In genomic region chr3:113039546-113039945, GRCh38 we compare ENCODE assay signal across 32 cellular contexts.
"Had no signal": no experiment of that assay in that cellular context is flagged by ENCODE, and none has a peak within 500 bp of the region (broad histone marks: within the 10 kb centered on the region; RNA-seq: fewer than 3 reads in every experiment).

No MANE protein-coding gene starts in this region.

- H3K4me1 Mint-ChIP-seq: activated B cell treated with CpG ODN at 0.5 μM for 24 hours; activated naive CD4-positive, alpha-beta T cell treated with anti-CD3 and anti-CD28 coated beads, Interleukin-2, amount 50 U/mL, for 24 hours; activated naive CD8-positive, alpha-beta T cell treated with anti-CD3 and anti-CD28 coated beads, Interleukin-2, amount 50 U/mL, for 24 hours; T-helper 17 cell had no signal

- H3K36me3 ChIP-seq: adrenal gland, esophagus muscularis mucosa, gastrocnemius medialis, WERI-Rb-1 had no signal

- H3K4me3 ChIP-seq: adrenal gland, body of pancreas, esophagus muscularis mucosa, gastrocnemius medialis had no signal

- H3K27ac Mint-ChIP-seq: activated B cell treated with CpG ODN at 0.5 μM for 24 hours; activated CD8-positive, alpha-beta T cell treated with anti-CD3 and anti-CD28 coated beads for 36 hours; activated naive CD4-positive, alpha-beta T cell treated with anti-CD3 and anti-CD28 coated beads for 36 hours; activated naive CD4-positive, alpha-beta T cell treated with anti-CD3 and anti-CD28 coated beads, Interleukin-2, amount 50 U/mL, for 24 hours; activated naive CD8-positive, alpha-beta T cell treated with anti-CD3 and anti-CD28 coated beads for 36 hours; activated naive CD8-positive, alpha-beta T cell treated with anti-CD3 and anti-CD28 coated beads, Interleukin-2, amount 50 U/mL, for 24 hours; activated T-helper 2 cell treated with anti-CD3 and anti-CD28 coated beads, Interferon-gamma antibody, Interleukin-2, Interleukin-4, amounts not matched to agents 10 μg/mL and 5 μg/mL and 100 μg/mL, durations not matched to agents 14 hours and 24 hours and 36 hours; effector memory CD8-positive, alpha-beta T cell; T-helper 17 cell; T-helper 2 cell treated with Interferon-gamma antibody and Interleukin-4, amounts not matched to agents 5 μg/mL and 100 μg/mL, for 36 hours had no signal

- H3K9me3 Mint-ChIP-seq: activated B cell treated with CpG ODN at 0.5 μM for 24 hours; activated CD8-positive, alpha-beta T cell treated with anti-CD3 and anti-CD28 coated beads for 36 hours; activated naive CD4-positive, alpha-beta T cell treated with anti-CD3 and anti-CD28 coated beads for 36 hours; activated naive CD4-positive, alpha-beta T cell treated with anti-CD3 and anti-CD28 coated beads, Interleukin-2, amount 50 U/mL, for 24 hours; activated naive CD8-positive, alpha-beta T cell treated with anti-CD3 and anti-CD28 coated beads for 36 hours; activated naive CD8-positive, alpha-beta T cell treated with anti-CD3 and anti-CD28 coated beads, Interleukin-2, amount 50 U/mL, for 24 hours; activated T-cell treated with anti-CD3 and anti-CD28 coated beads, Interleukin-2, amount 50 U/mL, for 4 hours; activated T-helper 2 cell treated with anti-CD3 and anti-CD28 coated beads, Interferon-gamma antibody, Interleukin-2, Interleukin-4, amounts not matched to agents 10 μg/mL and 5 μg/mL and 100 μg/mL, durations not matched to agents 14 hours and 24 hours and 36 hours; effector memory CD8-positive, alpha-beta T cell; T-helper 2 cell treated with Interferon-gamma antibody and Interleukin-4, amounts not matched to agents 5 μg/mL and 100 μg/mL, for 36 hours had no signal

- H3K27me3 Mint-ChIP-seq: activated B cell treated with CpG ODN at 0.5 μM for 24 hours; activated CD8-positive, alpha-beta T cell treated with anti-CD3 and anti-CD28 coated beads for 36 hours; activated naive CD4-positive, alpha-beta T cell treated with anti-CD3 and anti-CD28 coated beads, Interleukin-2, amount 50 U/mL, for 24 hours; activated naive CD8-positive, alpha-beta T cell treated with anti-CD3 and anti-CD28 coated beads for 36 hours; activated naive CD8-positive, alpha-beta T cell treated with anti-CD3 and anti-CD28 coated beads, Interleukin-2, amount 50 U/mL, for 24 hours; effector memory CD8-positive, alpha-beta T cell; T-helper 17 cell had no signal

- H3K36me3 Mint-ChIP-seq: activated naive CD8-positive, alpha-beta T cell treated with anti-CD3 and anti-CD28 coated beads for 36 hours had no signal

- ATAC-seq: activated CD4-positive, CD25-positive, alpha-beta regulatory T cell treated with anti-CD3 and anti-CD28 coated beads, Interleukin-2, amount 50 U/mL, for 24 hours; activated CD8-positive, alpha-beta T cell treated with anti-CD3 and anti-CD28 coated beads for 36 hours; activated naive CD8-positive, alpha-beta T cell treated with anti-CD3 and anti-CD28 coated beads, Interleukin-2, amount 50 U/mL, for 24 hours; activated T-cell treated with anti-CD3 and anti-CD28 coated beads, Interleukin-2, amount 50 U/mL, for 4 hours; body of pancreas; effector memory CD8-positive, alpha-beta T cell; foreskin keratinocyte; gastrocnemius medialis; T-helper 17 cell had no signal

- H3K4me1 ChIP-seq: adrenal gland, body of pancreas, esophagus muscularis mucosa, foreskin keratinocyte, gastrocnemius medialis had no signal

- DNase-seq: activated B cell treated with CpG ODN at 0.5 μM for 24 hours; activated CD4-positive, alpha-beta T cell treated with anti-CD3 and anti-CD28 coated beads for 48 hours; activated CD4-positive, alpha-beta T cell treated with anti-CD3 and anti-CD28 coated beads, Interleukin-2, amount 50 U/mL, for 1 hour; activated CD4-positive, alpha-beta T cell treated with anti-CD3 and anti-CD28 coated beads, Interleukin-2, amount 50 U/mL, for 48 hours; activated CD8-positive, alpha-beta memory T cell treated with anti-CD3 and anti-CD28 coated beads for 24 hours; activated CD8-positive, alpha-beta T cell treated with anti-CD3 and anti-CD28 coated beads for 36 hours; activated effector memory CD4-positive, alpha-beta T cell treated with anti-CD3 and anti-CD28 coated beads, Interleukin-2, amount 50 U/mL, for 16 hours; activated naive CD4-positive, alpha-beta T cell treated with anti-CD3 and anti-CD28 coated beads for 36 hours; activated naive CD8-positive, alpha-beta T cell treated with anti-CD3 and anti-CD28 coated beads for 36 hours; activated naive CD8-positive, alpha-beta T cell treated with anti-CD3 and anti-CD28 coated beads, Interleukin-2, amount 50 U/mL, for 24 hours; activated T-cell treated with anti-CD3 and anti-CD28 coated beads, Interleukin-2, amount 50 U/mL, for 4 hours; adrenal gland; amygdala; aorta; body of pancreas; caudate nucleus; cortex of kidney; dermis blood vessel endothelial cell; effector CD4-positive, alpha-beta T cell; effector memory CD8-positive, alpha-beta T cell; foreskin keratinocyte; gastrocnemius medialis; glutamatergic neuron; T-helper 1 cell; T-helper 17 cell; T1000; WERI-Rb-1 had no signal

- H3K4me3 Mint-ChIP-seq: activated B cell treated with CpG ODN at 0.5 μM for 24 hours; activated CD8-positive, alpha-beta T cell treated with anti-CD3 and anti-CD28 coated beads for 36 hours; activated naive CD4-positive, alpha-beta T cell treated with anti-CD3 and anti-CD28 coated beads for 36 hours; activated naive CD4-positive, alpha-beta T cell treated with anti-CD3 and anti-CD28 coated beads, Interleukin-2, amount 50 U/mL, for 24 hours; activated naive CD8-positive, alpha-beta T cell treated with anti-CD3 and anti-CD28 coated beads for 36 hours; activated naive CD8-positive, alpha-beta T cell treated with anti-CD3 and anti-CD28 coated beads, Interleukin-2, amount 50 U/mL, for 24 hours; activated T-cell treated with anti-CD3 and anti-CD28 coated beads, Interleukin-2, amount 50 U/mL, for 4 hours; effector memory CD8-positive, alpha-beta T cell; T-helper 17 cell; T-helper 2 cell treated with Interferon-gamma antibody and Interleukin-4, amounts not matched to agents 5 μg/mL and 100 μg/mL, for 36 hours had no signal

- H3K9me3 ChIP-seq: adrenal gland, body of pancreas, esophagus muscularis mucosa, gastrocnemius medialis had no signal
